ENCODE assay signal across 8 cellular contexts in the genomic region with DNA sequence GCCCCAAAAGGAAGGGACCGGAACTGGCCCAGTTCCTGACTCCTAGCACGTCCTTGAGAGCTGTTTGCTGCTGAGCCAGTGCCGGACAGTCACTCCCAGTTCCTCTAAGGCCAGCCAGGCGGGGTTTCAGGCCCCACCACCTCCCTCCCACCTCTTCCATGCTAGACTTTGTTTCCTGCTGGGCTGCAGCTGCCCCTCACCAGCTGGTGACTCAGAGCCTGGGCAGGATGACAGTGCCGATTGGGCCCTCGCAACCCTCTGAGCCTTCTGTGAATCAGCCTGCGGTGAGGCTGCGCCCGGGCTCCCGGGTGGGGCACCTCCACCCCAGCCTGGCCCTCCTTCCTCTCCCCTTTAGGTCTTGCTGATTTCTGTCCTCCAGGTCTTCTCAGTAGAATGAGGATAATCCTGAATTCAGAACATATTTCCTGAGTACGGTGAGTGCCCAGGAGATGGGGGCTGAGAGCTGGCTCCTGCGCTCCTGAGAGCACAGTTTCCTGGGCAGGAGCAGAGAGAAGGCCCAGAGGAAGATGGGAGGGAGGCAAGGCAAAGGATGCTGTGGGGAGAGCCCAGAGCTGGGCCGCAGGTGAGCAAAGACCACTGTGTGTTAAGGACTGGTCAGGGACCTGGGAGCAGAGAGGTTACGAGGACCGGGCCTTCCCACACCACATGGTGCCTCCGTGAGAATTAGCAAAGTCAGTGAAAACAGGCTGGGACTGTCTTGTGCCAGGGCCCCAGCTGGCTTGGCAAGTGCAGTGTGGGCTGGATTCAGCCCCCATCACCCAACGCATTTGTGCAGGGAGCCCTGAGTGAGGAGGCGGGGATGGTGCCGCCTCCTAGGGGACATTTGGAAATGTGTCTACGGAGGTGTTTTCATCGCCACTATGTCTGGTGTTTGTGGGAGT. TPM values are rescaled to one million over a fixed set of nuclear protein-coding genes. Genes with fewer than 3 reads are reported as not detected.
A peak's percentile ranks its signal among the peaks of the same experiment; 100 is the strongest.
DNase-seq lines count a peak whose midpoint lies in the region; ATAC-seq and TF ChIP-seq lines count a peak whose summit lies in the region.

No MANE protein-coding gene starts in this region.

- POLR2A ChIA-PET in AG04449 (lab: Yijun Ruan, JAX), result interaction anchor here (0.6 to 1.8 kb wide), 12 partner anchors 12 to 207 kb away, joined by 3 to 6 read pairs (median 4); a partner anchor contains a TSS
- POLR2A ChIA-PET in HCT116 (lab: Charles Lee), result interaction anchor here (0.7 to 3.1 kb wide), 12 partner anchors 9 to 155 kb away, joined by 3 to 14 read pairs (median 4); a partner anchor contains a TSS

- no peak overlapping the region for H4K8ac ChIP-seq in mesendoderm (ENCODE audit: low read depth, low read length)

- no peak overlapping the region for H2BK15ac ChIP-seq in mesendoderm (replicated peaks; ENCODE audit: low read depth)

- H3K9me3 ChIP-seq in HCT116 (ENCODE audit: control insufficient read depth in 1 of 2, insufficient read depth in 1 of 2, low read depth in 1 of 2, low read length in 2 of 2), result 0 out of 4 replicates have a peak, but pooled peaks cover 0 to 4% of the 10 kb centered on the region in 2 experiments

- peak; percentile 89 for ATAC-seq in HCT116
- no peak for ATAC-seq in GM21619 (IDR thresholded peaks at IDR 0.05; ENCODE audit: unreplicated experiment)

- H3K4ac ChIP-seq in mesendoderm (ENCODE audit: low read depth, low read length), result no peak overlapping the region

- RAD21 ChIA-PET in HCT116 (lab: Charles Lee; ENCODE audit: low non-redundant PET in 1 of 2, low total read pairs in 2 of 2, uncharacterized antibody in 2 of 2, unreplicated experiment in 2 of 2), result interaction anchor here (0.6 to 1.3 kb wide), 7 partner anchors 17 to 500 kb away, joined by 3 to 6 read pairs (median 3); no protein-coding TSS in a partner anchor

- no peak overlapping the region for H3K18ac ChIP-seq in mesendoderm (ENCODE audit: low read length)

- H3K79me2 ChIP-seq in HCT116 (ENCODE audit: insufficient read depth, low read length) (no peaks in the 10 kb centered on the region), mesendoderm (ENCODE audit: control insufficient read depth, insufficient read depth, low read length) (no peaks in the 10 kb centered on the region)

- H3K27me3 ChIP-seq in HCT116 (ENCODE audit: insufficient read depth, low read length), result no peaks in the 10 kb centered on the region
- H3K27me3 ChIP-seq in mesendoderm (ENCODE audit: insufficient read depth, low read length, poor library complexity), result no peaks in the 10 kb centered on the region

- no peaks in the 10 kb centered on the region for H3K36me3 ChIP-seq in HCT116 (ENCODE audit: control insufficient read depth in 1 of 2, insufficient read depth in 2 of 2, low read length in 2 of 2)
- no peaks in the 10 kb centered on the region for H3K36me3 ChIP-seq in mesendoderm (ENCODE audit: control insufficient read depth, insufficient read depth, low read length)

- H2BK5ac ChIP-seq in mesendoderm (ENCODE audit: low read length), result peak overlapping the region; percentile 46

- H3K4me2 ChIP-seq in HCT116 (ENCODE audit: low read length), result peak overlapping the region; percentile 77
- no peak overlapping the region for H3K4me2 ChIP-seq in mesendoderm (ENCODE audit: low read length)

- peak overlapping the region; percentile 65 for H3K9ac ChIP-seq in HCT116 (ENCODE audit: low read length)
- H3K9ac ChIP-seq in mesendoderm (ENCODE audit: low read length), result peak overlapping the region; percentile 28

- CTCF ChIA-PET in AG04449 (lab: Yijun Ruan, JAX), result interaction anchor here (0.8 to 14.2 kb wide), 15 partner anchors 9 to 342 kb away, joined by 3 to 322 read pairs (median 6); a partner anchor contains a TSS
- CTCF ChIA-PET in HCT116 (lab: Charles Lee), result interaction anchor here (0.6 to 1.9 kb wide), 12 partner anchors 9 to 418 kb away, joined by 3 to 13 read pairs (median 4); a partner anchor contains a TSS

- intact Hi-C loops in HCT116 (cut with micrococcal nuclease), result no loop called here

- H3K79me1 ChIP-seq in mesendoderm (ENCODE audit: low read length), result no peaks in the 10 kb centered on the region

- no peak overlapping the region for H2BK120ac ChIP-seq in mesendoderm (ENCODE audit: low read depth, low read length)

- no CpG with 5 or more reads among the region's 21 CpGs for WGBS in mesendoderm (ENCODE audit: extremely low coverage, insufficient coverage, low lambda C conversion rate)

- H3K23ac ChIP-seq in mesendoderm (ENCODE audit: low read length), result no peak overlapping the region

- no peak overlapping the region for H2AK5ac ChIP-seq in mesendoderm (ENCODE audit: low read length)

- TF ChIP-seq RAD21 in HCT116 (IDR thresholded peaks at IDR 0.05; ENCODE audit: low read depth), result no peak

- H3K4me1 ChIP-seq in HCT116 (ENCODE audit: control insufficient read depth in 1 of 2, insufficient read depth in 2 of 2, low read length in 2 of 2), result peaks cover 45 to 69% of the 10 kb centered on the region in 2 experiments
- H3K4me1 ChIP-seq in mesendoderm (ENCODE audit: control insufficient read depth, low read depth, low read length), result peaks cover 3% of the 10 kb centered on the region

- H4K20me1 ChIP-seq in HCT116 (ENCODE audit: insufficient read depth), result no peaks in the 10 kb centered on the region

- H4K5ac ChIP-seq in mesendoderm (ENCODE audit: low read length), result no peak overlapping the region

- peak overlapping the region; percentile 65 for H3K56ac ChIP-seq in mesendoderm (ENCODE audit: low read length)

- H2AFZ ChIP-seq in HCT116 (ENCODE audit: low read depth, low read length, poor library complexity, severe bottlenecking), result no peak overlapping the region

- BruUV-seq in HCT116 (replicated peaks; lab: Mats Ljungman, UMichigan), result TSS peak; percentile 86

- TF ChIP-seq POLR2A in HCT116 (IDR thresholded peaks at IDR 0.05; ENCODE audit: borderline replicate concordance, extremely low read depth, insufficient read depth, insufficient read length), result peak; percentile 58

- no peaks in the 10 kb centered on the region for H3K9me2 ChIP-seq in HCT116 (ENCODE audit: insufficient read depth)

- H3K27ac ChIP-seq in HCT116 (ENCODE audit: low read depth, low read length) (peak overlapping the region; percentile 82), mesendoderm (ENCODE audit: low read depth, low read length) (peak overlapping the region; percentile 32)

- DNase-seq in AG04449 (ENCODE audit: low read depth, low spot score) (peak; percentile 84), HCT116 (ENCODE audit: low read depth, low spot score) (peak; percentile 91), NCI-H748 treated with DMSO at 0.1 percent for 48 hours (lab: John Stamatoyannopoulos, UW) (peak; percentile 66), mesendoderm (peak; percentile 90)
- DNase-seq in activated CD8-positive, alpha-beta memory T cell treated with anti-CD3 and anti-CD28 coated beads for 48 hours (ENCODE audit: low read depth in 2 of 3, low spot score in 2 of 3), result peak in 2 of 3 experiments; percentile 57 to 69
- DNase-seq in effector CD4-positive, alpha-beta T cell, result peak; percentile 53
- peak; percentile 44 to 75 (median 55) for DNase-seq in stimulated activated CD4-positive, alpha-beta T cell treated with anti-CD3 and anti-CD28 coated beads, TNF-alpha, amount 100 ng/mL, for 24 hours (ENCODE audit: low read depth in 3 of 3)

- TF ChIP-seq CTCF in AG04449 (IDR thresholded peaks at IDR 0.05; ENCODE audit: insufficient read depth, low read length, missing control alignments), result peak; percentile 36
- TF ChIP-seq CTCF in HCT116 (IDR thresholded peaks at IDR 0.05 in 2 of 3, conservative IDR thresholded peaks at IDR 0.05 in 1 of 3; ENCODE audit: borderline replicate concordance in 1 of 3, insufficient read depth in 1 of 3, low read depth in 2 of 3, low read length in 2 of 3), result peak in 2 of 3 experiments; percentile 36 to 50; a peak in 4 of 6 replicates

- H3K4me3 ChIP-seq in AG04449 (ENCODE audit: low read depth, low read length) (peak overlapping the region; percentile 57), HCT116 (replicated peaks in 1 of 2; ENCODE audit: low read depth in 1 of 2, low read length in 2 of 2) (peak overlapping the region; percentile 34 to 54), mesendoderm (ENCODE audit: low read length) (no peak overlapping the region)

TF ChIP-seq in HCT116, 20 proteins besides CTCF, POLR2A, EP300 and RAD21 (continues in another document):
- TF ChIP-seq YY1 (IDR thresholded peaks at IDR 0.05; ENCODE audit: extremely low read depth, insufficient replicate concordance, low read depth, low read length) (peak; percentile 20), EGR1 (IDR thresholded peaks at IDR 0.05; ENCODE audit: low read depth) (no peak), SRF (IDR thresholded peaks at IDR 0.05; ENCODE audit: low read depth) (no peak), JUND (IDR thresholded peaks at IDR 0.05) (no peak), EZH2phosphoT487 (IDR thresholded peaks at IDR 0.05; ENCODE audit: borderline replicate concordance) (no peak), SIN3A (IDR thresholded peaks at IDR 0.05; ENCODE audit: low read depth) (no peak)
- TF ChIP-seq, protein P1, sequence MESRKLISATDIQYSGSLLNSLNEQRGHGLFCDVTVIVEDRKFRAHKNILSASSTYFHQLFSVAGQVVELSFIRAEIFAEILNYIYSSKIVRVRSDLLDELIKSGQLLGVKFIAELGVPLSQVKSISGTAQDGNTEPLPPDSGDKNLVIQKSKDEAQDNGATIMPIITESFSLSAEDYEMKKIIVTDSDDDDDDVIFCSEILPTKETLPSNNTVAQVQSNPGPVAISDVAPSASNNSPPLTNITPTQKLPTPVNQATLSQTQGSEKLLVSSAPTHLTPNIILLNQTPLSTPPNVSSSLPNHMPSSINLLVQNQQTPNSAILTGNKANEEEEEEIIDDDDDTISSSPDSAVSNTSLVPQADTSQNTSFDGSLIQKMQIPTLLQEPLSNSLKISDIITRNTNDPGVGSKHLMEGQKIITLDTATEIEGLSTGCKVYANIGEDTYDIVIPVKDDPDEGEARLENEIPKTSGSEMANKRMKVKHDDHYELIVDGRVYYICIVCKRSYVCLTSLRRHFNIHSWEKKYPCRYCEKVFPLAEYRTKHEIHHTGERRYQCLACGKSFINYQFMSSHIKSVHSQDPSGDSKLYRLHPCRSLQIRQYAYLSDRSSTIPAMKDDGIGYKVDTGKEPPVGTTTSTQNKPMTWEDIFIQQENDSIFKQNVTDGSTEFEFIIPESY (IDR thresholded peaks at IDR 0.05; ENCODE audit: extremely low read depth, insufficient replicate concordance, low read length), result peak; percentile 31

RNA-seq across cellular contexts. Expression of a gene that starts 32.9 kb away (rescaled TPM):
- total RNA-seq in HCT116 (2021; ENCODE audit: unreplicated experiment), result 40.6 TPM
- 31.8 and 33.3 TPM in 2 replicates for polyA plus RNA-seq in HCT116 (2012)
- polyA plus RNA-seq in mesendoderm (2013, experiment 1 of 2), result 17.7 TPM
- polyA plus RNA-seq in mesendoderm (2013, experiment 2 of 2), result 18.7 TPM
